In the genomic region with DNA sequence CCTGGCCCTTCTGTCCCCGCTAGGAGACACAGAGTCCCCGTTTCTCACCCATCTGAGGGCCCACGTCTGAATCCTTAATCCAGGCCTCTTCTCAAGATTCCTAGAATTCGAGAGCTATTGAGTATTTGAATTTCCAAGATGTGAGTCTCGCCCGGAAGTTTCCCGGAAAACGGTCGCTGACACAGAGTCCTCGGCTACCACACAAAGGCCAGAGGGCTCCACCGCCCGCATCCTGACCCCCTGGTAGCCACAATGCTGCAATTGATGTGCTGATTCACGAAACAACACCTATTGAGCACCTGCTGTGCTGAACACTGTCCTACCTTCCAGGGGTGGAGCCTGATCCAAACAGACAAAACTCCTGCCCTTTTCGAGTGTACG, we compare ENCODE assay signal across 9 cellular contexts. TPM values are rescaled to one million over a fixed set of nuclear protein-coding genes. Genes with fewer than 3 reads are reported as not detected.
DNase-seq lines count a peak whose midpoint lies in the region; ATAC-seq and TF ChIP-seq lines count a peak whose summit lies in the region.
"Had no signal": no experiment of that assay in that cellular context is flagged by ENCODE, and none has a peak within 500 bp of the region (broad histone marks: within the 10 kb centered on the region; RNA-seq: fewer than 3 reads in every experiment).

No MANE protein-coding gene starts in this region.

- no peak overlapping the region for H3K14ac ChIP-seq in H9 (ENCODE audit: insufficient read depth, low read length)

- H3K36me3 ChIP-seq in skeletal muscle satellite cell (ENCODE audit: insufficient read depth, low read length) (no peaks in the 10 kb centered on the region), SJCRH30 (no peaks in the 10 kb centered on the region)

- peaks cover 7% of the 10 kb centered on the region for H3K23me2 ChIP-seq in H9 (ENCODE audit: insufficient read length, low read depth, low read length, poor library complexity, severe bottlenecking)

- no peak for ATAC-seq in activated CD8-positive, alpha-beta T cell treated with anti-CD3 and anti-CD28 coated beads, Interleukin-2, amount 10 ng/mL, durations not matched to agents 7 days and 5 days

- no peak overlapping the region for H3K18ac ChIP-seq in H9 (ENCODE audit: insufficient read length, low read depth, low read length)

- H3K9me3 Mint-ChIP-seq in H9, result no peaks in the 10 kb centered on the region; a peak in 1 of 5 replicates
- H3K9me3 Mint-ChIP-seq in activated CD8-positive, alpha-beta T cell treated with anti-CD3 and anti-CD28 coated beads, Interleukin-2, amount 10 ng/mL, durations not matched to agents 7 days and 5 days (ENCODE audit: insufficient read depth), result no peaks in the 10 kb centered on the region

- H3K27me3 Mint-ChIP-seq in H9 (ENCODE audit: low read depth), result peaks cover 99% of the 10 kb centered on the region
- peaks cover 34% of the 10 kb centered on the region for H3K27me3 Mint-ChIP-seq in activated CD8-positive, alpha-beta T cell treated with anti-CD3 and anti-CD28 coated beads, Interleukin-2, amount 10 ng/mL, durations not matched to agents 7 days and 5 days (ENCODE audit: low read depth)

- H3K9ac ChIP-seq in H9 (ENCODE audit: extremely low read depth, insufficient read length, low read length) (no peak overlapping the region), skeletal muscle satellite cell (ENCODE audit: low read depth, low read length) (no peak overlapping the region)

- no CpG with 5 or more reads among the region's 15 CpGs for whole genome bisulfite sequencing in H9 (ENCODE audit: extremely low coverage, insufficient read length, low lambda C conversion rate)

- H2BK20ac ChIP-seq in H9 (ENCODE audit: low read depth, low read length, poor library complexity, severe bottlenecking), result no peak overlapping the region

- H3K36me3 Mint-ChIP-seq in H9 (ENCODE audit: insufficient read depth in 1 of 3, low read depth in 3 of 3), result no peaks in the 10 kb centered on the region; a peak in 3 of 7 replicates
- no peaks in the 10 kb centered on the region for H3K36me3 Mint-ChIP-seq in activated CD8-positive, alpha-beta T cell treated with anti-CD3 and anti-CD28 coated beads, Interleukin-2, amount 10 ng/mL, durations not matched to agents 7 days and 5 days (ENCODE audit: low read depth)

- H4K91ac ChIP-seq in H9 (ENCODE audit: insufficient read length, low read depth, low read length), result no peak overlapping the region

- peaks cover 23 to 30% of the 10 kb centered on the region in 2 experiments for H3K4me1 Mint-ChIP-seq in H9
- H3K4me1 Mint-ChIP-seq in activated CD8-positive, alpha-beta T cell treated with anti-CD3 and anti-CD28 coated beads, Interleukin-2, amount 10 ng/mL, durations not matched to agents 7 days and 5 days (ENCODE audit: low read depth), result peaks cover 17% of the 10 kb centered on the region

- H3K9me3 ChIP-seq in H9 (ENCODE audit: control insufficient read depth, low read depth, low read length) (no peaks in the 10 kb centered on the region), skeletal muscle satellite cell (replicated peaks; ENCODE audit: low read length) (no peaks in the 10 kb centered on the region), SJCRH30 (replicated peaks) (no peaks in the 10 kb centered on the region)

- H2AK5ac ChIP-seq in H9 (ENCODE audit: insufficient read length, low read length), result no peak overlapping the region

- H3K27me3 ChIP-seq in H9 (ENCODE audit: insufficient read depth, low read length) (peaks cover 37% of the 10 kb centered on the region), skeletal muscle satellite cell (ENCODE audit: control insufficient read depth, insufficient read depth, low read length) (peaks cover 38% of the 10 kb centered on the region), SJCRH30 (no peaks in the 10 kb centered on the region)

- H2AFZ ChIP-seq in H9 (ENCODE audit: low read length), result no peak overlapping the region

- H3K27ac ChIP-seq in H9 (ENCODE audit: insufficient read length, low read depth, low read length) (no peak overlapping the region), SJCRH30 (no peak overlapping the region)

- no peak overlapping the region for H3K56ac ChIP-seq in H9 (ENCODE audit: insufficient read length, low read depth, low read length)

- H2BK120ac ChIP-seq in H9 (ENCODE audit: low read depth, low read length, poor library complexity, severe bottlenecking), result no peak overlapping the region

- H3K79me1 ChIP-seq in H9 (ENCODE audit: insufficient read depth, low read depth, low read length, poor library complexity, severe bottlenecking), result no peaks in the 10 kb centered on the region

- no peak for TF ChIP-seq CTCF in H9 (conservative IDR thresholded peaks at IDR 0.05)

- H3K4me3 Mint-ChIP-seq in H9, result peak overlapping the region; percentile 71 to 90
- peak overlapping the region; percentile 84 for H3K4me3 Mint-ChIP-seq in activated CD8-positive, alpha-beta T cell treated with anti-CD3 and anti-CD28 coated beads, Interleukin-2, amount 10 ng/mL, durations not matched to agents 7 days and 5 days

- H3K27ac Mint-ChIP-seq in H9, result 0 out of 7 replicates have a peak overlapping the region, but pooled peaks of 1 of the 3 experiments have one; percentile 8
- no peak overlapping the region for H3K27ac Mint-ChIP-seq in activated CD8-positive, alpha-beta T cell treated with anti-CD3 and anti-CD28 coated beads, Interleukin-2, amount 10 ng/mL, durations not matched to agents 7 days and 5 days

- POLR2A ChIA-PET in activated CD8-positive, alpha-beta T cell treated with anti-CD3 and anti-CD28 coated beads, Interleukin-2, amount 10 ng/mL, durations not matched to agents 7 days and 5 days (lab: Charles Lee), result no interaction called here

- H2BK12ac ChIP-seq in H9 (ENCODE audit: insufficient read length, low read depth, low read length), result no peak overlapping the region

- H3K4me1 ChIP-seq in H9 (ENCODE audit: insufficient read depth, low read length) (peaks cover 4% of the 10 kb centered on the region; the same call in 1 of the 2 replicates), skeletal muscle satellite cell (ENCODE audit: control insufficient read depth, insufficient read depth, low read length) (peaks cover 6% of the 10 kb centered on the region), SJCRH30 (no peaks in the 10 kb centered on the region)

- H3K4me2 ChIP-seq in H9 (ENCODE audit: insufficient read depth, insufficient read length, low read length), result peak overlapping the region; percentile 68
- H3K4me2 ChIP-seq in skeletal muscle satellite cell (ENCODE audit: low read length), result peak overlapping the region; percentile 86

- no peak overlapping the region for H2BK5ac ChIP-seq in H9 (ENCODE audit: insufficient read length, low read length)

- no peaks in the 10 kb centered on the region for H4K20me1 ChIP-seq in H9 (ENCODE audit: control insufficient read depth, insufficient read depth, insufficient read length)

- CTCF ChIA-PET in activated CD8-positive, alpha-beta T cell treated with anti-CD3 and anti-CD28 coated beads, Interleukin-2, amount 10 ng/mL, durations not matched to agents 7 days and 5 days (lab: Charles Lee), result interaction anchor here (0.9 kb wide), 1 partner anchor 491 kb away, joined by 6 read pairs; no protein-coding TSS in a partner anchor

- no peak overlapping the region for H3K23ac ChIP-seq in H9 (ENCODE audit: insufficient read length, low read depth, low read length)

- H3K4me3 ChIP-seq in skeletal muscle satellite cell (ENCODE audit: low read length) (no peak overlapping the region), SJCRH30 (no peak overlapping the region)

- H3T11ph ChIP-seq in H9 (ENCODE audit: low read length), result no peak overlapping the region

- H4K8ac ChIP-seq in H9 (replicated peaks; ENCODE audit: insufficient read length, low read depth, low read length), result no peak overlapping the region

- H4K5ac ChIP-seq in H9 (ENCODE audit: insufficient read length, low read depth, low read length), result no peak overlapping the region

- H3K4ac ChIP-seq in H9 (ENCODE audit: low read depth, low read length), result no peak overlapping the region

- DNase-seq in H9 (peak; percentile 81), iPS-NIHi7 (ENCODE audit: extremely low spot score) (peak; percentile 69), UCSD-AML1 (lab: John Stamatoyannopoulos, UW; ENCODE audit: unreplicated experiment) (no peak), SJCRH30 (no peak)
- no peak for DNase-seq in activated CD8-positive, alpha-beta T cell treated with anti-CD3 and anti-CD28 coated beads, Interleukin-2, amount 10 ng/mL, durations not matched to agents 7 days and 5 days
- no peak for DNase-seq in stimulated activated CD4-positive, alpha-beta T cell treated with anti-CD3 and anti-CD28 coated beads, Interleukin-12 subunit alpha, Interleukin-12 subunit beta, amount 100 ng/mL, for 4 hours
- DNase-seq in stimulated activated CD4-positive, alpha-beta T cell treated with anti-CD3 and anti-CD28 coated beads, Interleukin-4, amount 100 ng/mL, for 4 hours, result no peak

- no peak overlapping the region for H2BK15ac ChIP-seq in H9 (ENCODE audit: low read depth, low read length)

- no peaks in the 10 kb centered on the region for H3K79me2 ChIP-seq in H9 (ENCODE audit: insufficient read depth, low read length)

RNA-seq across cellular contexts. Expression of a gene that starts 0.7 kb away (rescaled TPM):
- 1.9 and 2.2 TPM in 2 replicates for total RNA-seq in H9 (2021)
- under 1 TPM; 0.21 to 0.31 TPM for total RNA-seq in activated CD8-positive, alpha-beta T cell treated with anti-CD3 and anti-CD28 coated beads, Interleukin-2, amount 10 ng/mL, durations not matched to agents 7 days and 5 days
- total RNA-seq in skeletal muscle satellite cell (2012; rRNA removed), result under 0.01 TPM in 1 of 2 replicates, not detected in the other
- not detected in 2 replicates for total RNA-seq in SJCRH30 (2014; rRNA removed; shearing (Covaris generic))

RNA-seq across cellular contexts. Expression of a gene that starts 46.4 kb away (rescaled TPM):
- not detected in 2 replicates for total RNA-seq in H9 (2021)
- total RNA-seq in activated CD8-positive, alpha-beta T cell treated with anti-CD3 and anti-CD28 coated beads, Interleukin-2, amount 10 ng/mL, durations not matched to agents 7 days and 5 days, result not detected
- not detected in 2 replicates for total RNA-seq in skeletal muscle satellite cell (2012; rRNA removed)
- not detected in 2 replicates for total RNA-seq in SJCRH30 (2014; rRNA removed; shearing (Covaris generic))
- total RNA-seq: kidney epithelial cell had no signal

Comparison
In these comparisons a context has a peak if more than half of its experiments do, and no peak if none do; other contexts are left out.
1. DNase-seq: peak in H9 (single experiment) and iPS-NIHi7 (single experiment); none in activated CD8-positive, alpha-beta T cell treated with anti-CD3 and anti-CD28 coated beads, Interleukin-2, amount 10 ng/mL, durations not matched to agents 7 days and 5 days (single experiment), UCSD-AML1 (single experiment), SJCRH30 (0 of 2), stimulated activated CD4-positive, alpha-beta T cell treated with anti-CD3 and anti-CD28 coated beads, Interleukin-12 subunit alpha, Interleukin-12 subunit beta, amount 100 ng/mL, for 4 hours (single experiment) and stimulated activated CD4-positive, alpha-beta T cell treated with anti-CD3 and anti-CD28 coated beads, Interleukin-4, amount 100 ng/mL, for 4 hours (0 of 2).